30 cellular contexts compared by ENCODE assay signal in genomic region chr16:70781800-70782199, GRCh38.
"Had no signal": no experiment of that assay in that cellular context is flagged by ENCODE, and none has a peak within 500 bp of the region (broad histone marks: within the 10 kb centered on the region; RNA-seq: fewer than 3 reads in every experiment).

No MANE protein-coding gene starts in this region.

- H3K27me3 ChIP-seq: ascending aorta, cardiac muscle cell, SJSA1 had no signal

- H3K27ac Mint-ChIP-seq: activated CD4-positive, alpha-beta T cell treated with anti-CD3 and anti-CD28 coated beads, Interleukin-2, amount 10 ng/mL, durations not matched to agents 7 days and 5 days; activated CD8-positive, alpha-beta T cell treated with anti-CD3 and anti-CD28 coated beads, Interleukin-2, amount 10 ng/mL, durations not matched to agents 7 days and 5 days; activated naive CD8-positive, alpha-beta T cell treated with anti-CD3 and anti-CD28 coated beads for 36 hours; activated T-helper 1 cell treated with anti-CD3 and anti-CD28 coated beads, Interleukin-12 subunit alpha, Interleukin-12 subunit beta, Interleukin-2, Interleukin-4 antibody, amounts not matched to agents 30 ng/mL and 10 ng/mL and 1 ng/mL, durations not matched to agents 14 hours and 24 hours and 36 hours; T-helper 1 cell treated with Interleukin-12 subunit alpha and Interleukin-12 subunit beta and Interleukin-4 antibody, amounts not matched to agents 30 μg/mL and 1 μg/mL, for 36 hours; T-helper 2 cell treated with Interferon-gamma antibody and Interleukin-4, amounts not matched to agents 5 μg/mL and 100 μg/mL, for 36 hours had no signal

- H3K9me3 ChIP-seq: ascending aorta, SJSA1, SK-N-SH had no signal

- H3K4me3 Mint-ChIP-seq: activated CD4-positive, alpha-beta T cell treated with anti-CD3 and anti-CD28 coated beads, Interleukin-2, amount 10 ng/mL, durations not matched to agents 7 days and 5 days; activated CD8-positive, alpha-beta T cell treated with anti-CD3 and anti-CD28 coated beads, Interleukin-2, amount 10 ng/mL, durations not matched to agents 7 days and 5 days; activated naive CD4-positive, alpha-beta T cell treated with anti-CD3 and anti-CD28 coated beads, Interleukin-2, amount 10 ng/mL, durations not matched to agents 7 days and 5 days; activated naive CD8-positive, alpha-beta T cell treated with anti-CD3 and anti-CD28 coated beads for 36 hours; activated T-cell treated with anti-CD3 and anti-CD28 coated beads, Interleukin-2, amount 50 U/mL, for 4 hours; activated T-helper 1 cell treated with anti-CD3 and anti-CD28 coated beads, Interleukin-12 subunit alpha, Interleukin-12 subunit beta, Interleukin-2, Interleukin-4 antibody, amounts not matched to agents 30 ng/mL and 10 ng/mL and 1 ng/mL, durations not matched to agents 14 hours and 24 hours and 36 hours; T-helper 1 cell treated with Interleukin-12 subunit alpha and Interleukin-12 subunit beta and Interleukin-4 antibody, amounts not matched to agents 30 μg/mL and 1 μg/mL, for 36 hours; T-helper 2 cell treated with Interferon-gamma antibody and Interleukin-4, amounts not matched to agents 5 μg/mL and 100 μg/mL, for 36 hours had no signal

- H3K4me1 ChIP-seq: ascending aorta had no signal

- ATAC-seq: activated CD8-positive, alpha-beta T cell treated with anti-CD3 and anti-CD28 coated beads, Interleukin-2, amount 10 ng/mL, durations not matched to agents 7 days and 5 days; activated T-cell treated with anti-CD3 and anti-CD28 coated beads, Interleukin-2, amount 50 U/mL, for 4 hours; K562 had no signal

- H3K27ac ChIP-seq: ascending aorta, cardiac muscle cell, PC-9, SJSA1 had no signal

- H3K27me3 Mint-ChIP-seq: activated CD4-positive, alpha-beta T cell treated with anti-CD3 and anti-CD28 coated beads, Interleukin-2, amount 10 ng/mL, durations not matched to agents 7 days and 5 days; activated naive CD4-positive, alpha-beta T cell treated with anti-CD3 and anti-CD28 coated beads, Interleukin-2, amount 10 ng/mL, durations not matched to agents 7 days and 5 days; activated naive CD8-positive, alpha-beta T cell treated with anti-CD3 and anti-CD28 coated beads for 36 hours had no signal

- H3K9me3 Mint-ChIP-seq: activated CD4-positive, alpha-beta T cell treated with anti-CD3 and anti-CD28 coated beads, Interleukin-2, amount 10 ng/mL, durations not matched to agents 7 days and 5 days; activated naive CD4-positive, alpha-beta T cell treated with anti-CD3 and anti-CD28 coated beads, Interleukin-2, amount 10 ng/mL, durations not matched to agents 7 days and 5 days; activated T-cell treated with anti-CD3 and anti-CD28 coated beads, Interleukin-2, amount 50 U/mL, for 4 hours; activated T-helper 1 cell treated with anti-CD3 and anti-CD28 coated beads, Interleukin-12 subunit alpha, Interleukin-12 subunit beta, Interleukin-2, Interleukin-4 antibody, amounts not matched to agents 30 ng/mL and 10 ng/mL and 1 ng/mL, durations not matched to agents 14 hours and 24 hours and 36 hours; T-helper 1 cell treated with Interleukin-12 subunit alpha and Interleukin-12 subunit beta and Interleukin-4 antibody, amounts not matched to agents 30 μg/mL and 1 μg/mL, for 36 hours; T-helper 2 cell treated with Interferon-gamma antibody and Interleukin-4, amounts not matched to agents 5 μg/mL and 100 μg/mL, for 36 hours had no signal

- DNase-seq: activated CD4-positive, alpha-beta T cell treated with anti-CD3 and anti-CD28 coated beads, Interleukin-2, amount 10 ng/mL, durations not matched to agents 7 days and 5 days; activated CD4-positive, alpha-beta T cell treated with anti-CD3 and anti-CD28 coated beads, Interleukin-2, amount 50 U/mL, for 48 hours; activated CD8-positive, alpha-beta memory T cell treated with anti-CD3 and anti-CD28 coated beads, Interleukin-2, amount 50 U/mL, for 4 hours; activated CD8-positive, alpha-beta T cell treated with anti-CD3 and anti-CD28 coated beads, Interleukin-2, amount 10 ng/mL, durations not matched to agents 7 days and 5 days; activated gamma-delta T cell treated with Interleukin-2 at 50 U/mL for 16 hours; activated naive CD4-positive, alpha-beta T cell treated with anti-CD3 and anti-CD28 coated beads, Interleukin-2, amount 10 ng/mL, durations not matched to agents 7 days and 5 days; activated naive CD8-positive, alpha-beta T cell treated with anti-CD3 and anti-CD28 coated beads for 36 hours; activated T-cell treated with anti-CD3 and anti-CD28 coated beads for 4 hours; activated T-cell treated with anti-CD3 and anti-CD28 coated beads, Interleukin-2, amount 50 U/mL, for 4 hours; amniotic stem cell; NCI-H1092 treated with DMSO at 0.1 percent for 48 hours; NCI-H1417; NCI-H146; NCI-H187; NCI-H2029 treated with DMSO at 0.1 percent for 48 hours; NCI-H2107; NCI-H2171; NCI-H510A; NCI-H526; NCI-H748 treated with DMSO at 0.1 percent for 48 hours; PC-9; SHP77 treated with DMSO at 0.1 percent for 48 hours; SK-N-SH had no signal

- H3K4me1 Mint-ChIP-seq: activated CD4-positive, alpha-beta T cell treated with anti-CD3 and anti-CD28 coated beads, Interleukin-2, amount 10 ng/mL, durations not matched to agents 7 days and 5 days; activated naive CD4-positive, alpha-beta T cell treated with anti-CD3 and anti-CD28 coated beads, Interleukin-2, amount 10 ng/mL, durations not matched to agents 7 days and 5 days had no signal

- H3K4me3 ChIP-seq: ascending aorta, cardiac muscle cell, K562, PC-9, SJSA1 had no signal
